In genomic region chr4:184815046-184815877, GRCh38 we compare ENCODE assay signal across 1 cellular context.
TF ChIP-seq lines count a peak whose summit lies in the region.

No MANE protein-coding gene starts in this region.

TF ChIP-seq in K562, 482 proteins besides CTCF, POLR2A, EP300 and RAD21 (continued from another document and continues in another):
- peak; percentile 40 for TF ChIP-seq TAF9B (IDR thresholded peaks at IDR 0.05; ENCODE audit: partially characterized antibody)
- TF ChIP-seq NFIC (IDR thresholded peaks at IDR 0.05): peak; percentile 86
- TF ChIP-seq, protein P1, sequence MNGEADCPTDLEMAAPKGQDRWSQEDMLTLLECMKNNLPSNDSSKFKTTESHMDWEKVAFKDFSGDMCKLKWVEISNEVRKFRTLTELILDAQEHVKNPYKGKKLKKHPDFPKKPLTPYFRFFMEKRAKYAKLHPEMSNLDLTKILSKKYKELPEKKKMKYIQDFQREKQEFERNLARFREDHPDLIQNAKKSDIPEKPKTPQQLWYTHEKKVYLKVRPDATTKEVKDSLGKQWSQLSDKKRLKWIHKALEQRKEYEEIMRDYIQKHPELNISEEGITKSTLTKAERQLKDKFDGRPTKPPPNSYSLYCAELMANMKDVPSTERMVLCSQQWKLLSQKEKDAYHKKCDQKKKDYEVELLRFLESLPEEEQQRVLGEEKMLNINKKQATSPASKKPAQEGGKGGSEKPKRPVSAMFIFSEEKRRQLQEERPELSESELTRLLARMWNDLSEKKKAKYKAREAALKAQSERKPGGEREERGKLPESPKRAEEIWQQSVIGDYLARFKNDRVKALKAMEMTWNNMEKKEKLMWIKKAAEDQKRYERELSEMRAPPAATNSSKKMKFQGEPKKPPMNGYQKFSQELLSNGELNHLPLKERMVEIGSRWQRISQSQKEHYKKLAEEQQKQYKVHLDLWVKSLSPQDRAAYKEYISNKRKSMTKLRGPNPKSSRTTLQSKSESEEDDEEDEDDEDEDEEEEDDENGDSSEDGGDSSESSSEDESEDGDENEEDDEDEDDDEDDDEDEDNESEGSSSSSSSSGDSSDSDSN (IDR thresholded peaks at IDR 0.05; ENCODE audit: borderline replicate concordance in 1 of 2, low read depth in 2 of 2, low read length in 2 of 2): 0 out of 4 replicates have a peak, but pooled peaks of 1 of the 2 experiments have one; percentile 22
- TF ChIP-seq TEAD4 (IDR thresholded peaks at IDR 0.05; ENCODE audit: low read length): peak; percentile 50
- TF ChIP-seq TEAD4 (CRISPR knock-in tag; IDR thresholded peaks at IDR 0.05; ENCODE audit: borderline replicate concordance): peak; percentile 38; the same call in 1 of the 2 replicates
- peak; percentile 94 for TF ChIP-seq ESRRA (IDR thresholded peaks at IDR 0.05; ENCODE audit: borderline replicate concordance, low read depth)
- peak in 1 of 2 experiments; percentile 73; a peak in 2 of 4 replicates for TF ChIP-seq RCOR1 (IDR thresholded peaks at IDR 0.05; ENCODE audit: borderline replicate concordance in 1 of 2, low read depth in 2 of 2, low read length in 2 of 2)
- TF ChIP-seq SMARCA4 (IDR thresholded peaks at IDR 0.05): peak; percentile 74
- TF ChIP-seq CXXC5 (CRISPR knock-in tag; IDR thresholded peaks at IDR 0.05): peak; percentile 26; the same call in 1 of the 2 replicates
- peak; percentile 73; the same call in 1 of the 2 replicates for TF ChIP-seq ZEB2 (IDR thresholded peaks at IDR 0.05)
- TF ChIP-seq KDM1A (IDR thresholded peaks at IDR 0.05): peak; percentile 39 to 41; a peak in 2 of 4 replicates
- 0 out of 2 replicates have a peak, but pooled peaks have one; percentile 14 for TF ChIP-seq XRCC5 (IDR thresholded peaks at IDR 0.05; ENCODE audit: low read depth, low read length)
- TF ChIP-seq SRF (CRISPR knock-in tag; IDR thresholded peaks at IDR 0.05): peak in 1 of 2 experiments; percentile 57; a peak in 1 of 4 replicates
- peak; percentile 77 for TF ChIP-seq SMARCE1 (IDR thresholded peaks at IDR 0.05)
- TF ChIP-seq AFF1 (IDR thresholded peaks at IDR 0.05; ENCODE audit: low read depth in 1 of 2, partially characterized antibody in 2 of 2): peak in 1 of 2 experiments; percentile 37
- TF ChIP-seq LEF1 (IDR thresholded peaks at IDR 0.05): 0 out of 2 replicates have a peak, but pooled peaks have one; percentile 15
- peak; percentile 72 for TF ChIP-seq CBFA2T3 (IDR thresholded peaks at IDR 0.05)
- peak; percentile 84 for TF ChIP-seq SMAD4 (CRISPR knock-in tag; conservative IDR thresholded peaks at IDR 0.05)
- TF ChIP-seq, protein P2, sequence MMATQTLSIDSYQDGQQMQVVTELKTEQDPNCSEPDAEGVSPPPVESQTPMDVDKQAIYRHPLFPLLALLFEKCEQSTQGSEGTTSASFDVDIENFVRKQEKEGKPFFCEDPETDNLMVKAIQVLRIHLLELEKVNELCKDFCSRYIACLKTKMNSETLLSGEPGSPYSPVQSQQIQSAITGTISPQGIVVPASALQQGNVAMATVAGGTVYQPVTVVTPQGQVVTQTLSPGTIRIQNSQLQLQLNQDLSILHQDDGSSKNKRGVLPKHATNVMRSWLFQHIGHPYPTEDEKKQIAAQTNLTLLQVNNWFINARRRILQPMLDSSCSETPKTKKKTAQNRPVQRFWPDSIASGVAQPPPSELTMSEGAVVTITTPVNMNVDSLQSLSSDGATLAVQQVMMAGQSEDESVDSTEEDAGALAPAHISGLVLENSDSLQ (IDR thresholded peaks at IDR 0.05): peak; percentile 44
- TF ChIP-seq, protein P3, sequence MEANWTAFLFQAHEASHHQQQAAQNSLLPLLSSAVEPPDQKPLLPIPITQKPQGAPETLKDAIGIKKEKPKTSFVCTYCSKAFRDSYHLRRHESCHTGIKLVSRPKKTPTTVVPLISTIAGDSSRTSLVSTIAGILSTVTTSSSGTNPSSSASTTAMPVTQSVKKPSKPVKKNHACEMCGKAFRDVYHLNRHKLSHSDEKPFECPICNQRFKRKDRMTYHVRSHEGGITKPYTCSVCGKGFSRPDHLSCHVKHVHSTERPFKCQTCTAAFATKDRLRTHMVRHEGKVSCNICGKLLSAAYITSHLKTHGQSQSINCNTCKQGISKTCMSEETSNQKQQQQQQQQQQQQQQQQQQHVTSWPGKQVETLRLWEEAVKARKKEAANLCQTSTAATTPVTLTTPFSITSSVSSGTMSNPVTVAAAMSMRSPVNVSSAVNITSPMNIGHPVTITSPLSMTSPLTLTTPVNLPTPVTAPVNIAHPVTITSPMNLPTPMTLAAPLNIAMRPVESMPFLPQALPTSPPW (CRISPR knock-in tag; IDR thresholded peaks at IDR 0.05): 0 out of 2 replicates have a peak, but pooled peaks have one; percentile 41
- TF ChIP-seq MEF2D (tag; conservative IDR thresholded peaks at IDR 0.05; ENCODE audit: low read depth): peak; percentile 94
- peak; percentile 96 for TF ChIP-seq MEF2A (IDR thresholded peaks at IDR 0.05; ENCODE audit: control insufficient read depth, low read depth, low read length)
- TF ChIP-seq MYC (IDR thresholded peaks at IDR 0.05; ENCODE audit: low read depth, low read length): no peak
- TF ChIP-seq MYC (CRISPR knock-in tag; IDR thresholded peaks at IDR 0.05; ENCODE audit: borderline replicate concordance, low read depth): no peak
- TF ChIP-seq NR2C1 (IDR thresholded peaks at IDR 0.05): peak; percentile 91
- peak; percentile 94 for TF ChIP-seq NR2C1 (tag; IDR thresholded peaks at IDR 0.05)
- TF ChIP-seq JUN (IDR thresholded peaks at IDR 0.05; ENCODE audit: borderline replicate concordance, low read depth, low read length): peak; percentile 53; the same call in 1 of the 2 replicates
- no peak; the same call in 1 of the 2 replicates for TF ChIP-seq JUN (CRISPR knock-in tag; IDR thresholded peaks at IDR 0.05; ENCODE audit: borderline replicate concordance)
- TF ChIP-seq CTBP1 (IDR thresholded peaks at IDR 0.05; ENCODE audit: borderline replicate concordance): peak; percentile 77; the same call in 1 of the 2 replicates
- TF ChIP-seq MIER1 (IDR thresholded peaks at IDR 0.05; ENCODE audit: low read depth): no peak
- TF ChIP-seq, protein P4, sequence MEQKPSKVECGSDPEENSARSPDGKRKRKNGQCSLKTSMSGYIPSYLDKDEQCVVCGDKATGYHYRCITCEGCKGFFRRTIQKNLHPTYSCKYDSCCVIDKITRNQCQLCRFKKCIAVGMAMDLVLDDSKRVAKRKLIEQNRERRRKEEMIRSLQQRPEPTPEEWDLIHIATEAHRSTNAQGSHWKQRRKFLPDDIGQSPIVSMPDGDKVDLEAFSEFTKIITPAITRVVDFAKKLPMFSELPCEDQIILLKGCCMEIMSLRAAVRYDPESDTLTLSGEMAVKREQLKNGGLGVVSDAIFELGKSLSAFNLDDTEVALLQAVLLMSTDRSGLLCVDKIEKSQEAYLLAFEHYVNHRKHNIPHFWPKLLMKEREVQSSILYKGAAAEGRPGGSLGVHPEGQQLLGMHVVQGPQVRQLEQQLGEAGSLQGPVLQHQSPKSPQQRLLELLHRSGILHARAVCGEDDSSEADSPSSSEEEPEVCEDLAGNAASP (IDR thresholded peaks at IDR 0.05): 0 out of 2 replicates have a peak, but pooled peaks have one; percentile 39
- TF ChIP-seq MTA2 (IDR thresholded peaks at IDR 0.05; ENCODE audit: low read depth): peak; percentile 44; the same call in 1 of the 2 replicates
- TF ChIP-seq TAL1 (IDR thresholded peaks at IDR 0.05): peak; percentile 53; the same call in 1 of the 2 replicates
- TF ChIP-seq, protein P5, sequence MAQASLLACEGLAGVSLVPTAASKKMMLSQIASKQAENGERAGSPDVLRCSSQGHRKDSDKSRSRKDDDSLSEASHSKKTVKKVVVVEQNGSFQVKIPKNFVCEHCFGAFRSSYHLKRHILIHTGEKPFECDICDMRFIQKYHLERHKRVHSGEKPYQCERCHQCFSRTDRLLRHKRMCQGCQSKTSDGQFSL (CRISPR knock-in tag; IDR thresholded peaks at IDR 0.05): peak; percentile 18; the same call in 1 of the 2 replicates
- TF ChIP-seq, protein P5 (tag; IDR thresholded peaks at IDR 0.05): no peak
- no peak for TF ChIP-seq HDAC6 (IDR thresholded peaks at IDR 0.05; ENCODE audit: low read depth, low read length)
- TF ChIP-seq, protein P6, sequence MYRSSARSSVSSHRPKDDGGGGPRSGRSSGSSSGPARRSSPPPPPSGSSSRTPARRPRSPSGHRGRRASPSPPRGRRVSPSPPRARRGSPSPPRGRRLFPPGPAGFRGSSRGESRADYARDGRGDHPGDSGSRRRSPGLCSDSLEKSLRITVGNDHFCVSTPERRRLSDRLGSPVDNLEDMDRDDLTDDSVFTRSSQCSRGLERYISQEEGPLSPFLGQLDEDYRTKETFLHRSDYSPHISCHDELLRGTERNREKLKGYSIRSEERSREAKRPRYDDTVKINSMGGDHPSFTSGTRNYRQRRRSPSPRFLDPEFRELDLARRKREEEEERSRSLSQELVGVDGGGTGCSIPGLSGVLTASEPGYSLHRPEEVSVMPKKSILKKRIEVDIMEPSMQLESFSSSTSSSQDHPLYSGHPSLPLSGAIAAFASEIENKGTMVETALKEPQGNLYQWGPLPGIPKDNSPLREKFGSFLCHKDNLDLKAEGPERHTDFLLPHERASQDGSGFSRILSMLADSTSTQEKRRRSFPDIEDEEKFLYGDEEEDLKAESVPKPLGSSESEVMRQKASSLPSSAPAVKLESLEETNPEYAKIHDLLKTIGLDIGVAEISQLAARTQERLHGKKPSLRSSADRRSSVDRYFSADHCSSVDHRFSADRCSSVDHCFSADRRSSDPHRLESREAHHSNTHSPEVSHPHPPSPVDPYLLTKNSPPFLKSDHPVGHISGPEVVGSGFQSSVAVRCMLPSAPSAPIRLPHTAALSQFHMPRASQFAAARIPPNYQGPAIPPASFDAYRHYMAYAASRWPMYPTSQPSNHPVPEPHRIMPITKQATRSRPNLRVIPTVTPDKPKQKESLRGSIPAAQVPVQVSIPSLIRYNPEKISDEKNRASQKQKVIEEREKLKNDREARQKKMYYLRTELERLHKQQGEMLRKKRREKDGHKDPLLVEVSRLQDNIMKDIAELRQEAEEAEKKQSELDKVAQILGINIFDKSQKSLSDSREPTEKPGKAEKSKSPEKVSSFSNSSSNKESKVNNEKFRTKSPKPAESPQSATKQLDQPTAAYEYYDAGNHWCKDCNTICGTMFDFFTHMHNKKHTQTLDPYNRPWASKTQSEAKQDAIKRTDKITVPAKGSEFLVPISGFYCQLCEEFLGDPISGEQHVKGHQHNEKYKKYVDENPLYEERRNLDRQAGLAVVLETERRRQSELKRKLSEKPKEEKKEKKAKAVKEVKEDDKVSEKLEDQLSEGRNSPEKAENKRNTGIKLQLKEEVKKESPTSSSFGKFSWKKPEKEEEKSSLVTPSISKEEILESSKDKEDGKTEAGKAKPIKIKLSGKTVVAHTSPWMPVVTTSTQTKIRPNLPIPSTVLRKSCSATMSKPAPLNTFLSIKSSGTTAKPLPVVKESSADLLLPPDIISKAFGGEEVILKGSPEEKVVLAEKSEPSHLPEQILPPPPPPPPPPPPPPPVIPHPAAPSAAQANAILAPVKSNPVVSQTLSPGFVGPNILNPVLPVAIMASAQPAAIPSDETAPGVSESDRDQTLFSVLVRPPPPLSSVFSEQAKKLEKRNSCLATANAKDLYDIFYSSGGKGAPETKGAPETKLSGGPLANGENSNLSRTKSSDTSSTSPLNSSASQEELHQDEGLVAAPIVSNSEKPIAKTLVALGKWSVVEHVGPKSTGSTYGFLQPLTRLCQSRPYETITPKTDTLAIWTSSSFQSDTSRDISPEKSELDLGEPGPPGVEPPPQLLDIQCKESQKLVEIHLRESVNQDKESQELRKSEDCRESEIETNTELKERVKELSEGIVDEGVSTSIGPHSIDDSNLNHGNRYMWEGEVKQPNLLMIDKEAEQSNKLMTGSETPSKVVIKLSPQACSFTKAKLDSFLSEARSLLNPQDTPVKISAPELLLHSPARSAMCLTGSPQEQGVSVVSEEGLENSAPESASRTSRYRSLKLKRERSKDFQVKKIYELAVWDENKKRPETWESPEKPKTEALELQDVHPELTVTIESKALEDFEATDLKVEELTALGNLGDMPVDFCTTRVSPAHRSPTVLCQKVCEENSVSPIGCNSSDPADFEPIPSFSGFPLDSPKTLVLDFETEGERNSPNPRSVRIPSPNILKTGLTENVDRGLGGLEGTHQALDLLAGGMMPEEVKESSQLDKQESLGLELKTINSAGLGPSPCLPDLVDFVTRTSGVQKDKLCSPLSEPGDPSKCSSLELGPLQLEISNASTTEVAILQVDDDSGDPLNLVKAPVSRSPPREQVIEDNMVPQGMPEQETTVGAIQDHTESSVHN (IDR thresholded peaks at IDR 0.05; ENCODE audit: borderline replicate concordance in 1 of 2, low read depth in 1 of 2): peak in 1 of 2 experiments; percentile 77; a peak in 1 of 4 replicates
- no peak for TF ChIP-seq PRMT5 (CRISPR knock-in tag; IDR thresholded peaks at IDR 0.05)
- peak; percentile 83 for TF ChIP-seq JUND (IDR thresholded peaks at IDR 0.05; ENCODE audit: borderline replicate concordance, low read depth, low read length)
- peak; percentile 65; the same call in 2 of the 3 replicates for TF ChIP-seq JUND (tag; IDR thresholded peaks at IDR 0.05; ENCODE audit: borderline replicate concordance, low read depth, low read length)
- TF ChIP-seq TEAD1 (CRISPR knock-in tag; IDR thresholded peaks at IDR 0.05): peak in 1 of 2 experiments; percentile 73; a peak in 1 of 4 replicates
- peak; percentile 31; the same call in 1 of the 2 replicates for TF ChIP-seq MYNN (IDR thresholded peaks at IDR 0.05)
- TF ChIP-seq MYNN (CRISPR knock-in tag; IDR thresholded peaks at IDR 0.05): no peak
- TF ChIP-seq TAF1 (IDR thresholded peaks at IDR 0.05; ENCODE audit: control insufficient read depth, extremely low read depth, insufficient read depth, low read length, severe bottlenecking): peak; percentile 12
- no peak for TF ChIP-seq HDAC8 (tag; IDR thresholded peaks at IDR 0.05)
